ENCODE assay signal across 16 cellular contexts in the genomic region with DNA sequence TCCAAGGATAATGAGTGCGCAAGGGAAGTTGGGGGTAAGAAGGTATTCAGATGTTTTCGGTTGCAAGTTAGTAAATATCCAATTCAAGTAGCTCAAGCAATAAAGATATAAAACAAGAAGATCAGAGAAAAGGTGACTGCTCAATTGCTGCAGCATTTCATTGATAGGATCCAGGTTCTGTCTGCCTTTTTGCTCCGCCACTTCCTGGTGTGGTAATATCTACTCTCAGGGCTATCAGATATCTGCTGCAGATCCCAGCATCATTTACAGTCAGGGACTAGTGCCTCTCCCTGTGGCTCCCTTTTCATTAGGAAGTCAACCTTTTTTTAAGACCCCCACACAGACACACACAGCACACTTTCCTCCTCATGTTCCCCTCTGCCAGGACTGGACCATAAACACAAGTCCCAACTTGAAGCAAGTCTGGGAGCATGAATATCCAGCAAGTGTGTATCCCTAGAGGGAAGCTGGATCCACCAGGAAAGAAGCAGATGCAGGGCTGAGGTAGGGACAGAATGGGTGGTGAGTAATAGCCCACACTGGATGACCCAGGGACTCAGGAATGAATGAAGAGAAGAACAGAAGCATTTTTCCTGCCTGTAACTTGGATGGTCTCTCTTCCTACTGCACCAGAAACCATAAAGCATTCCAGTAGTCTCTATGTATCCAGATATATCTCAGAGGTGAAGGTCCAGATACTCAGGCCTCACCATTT. TPM values are rescaled to one million over a fixed set of nuclear protein-coding genes. Genes with fewer than 3 reads are reported as not detected.
DNase-seq lines count a peak whose midpoint lies in the region; ATAC-seq, FAIRE-seq and TF ChIP-seq lines count a peak whose summit lies in the region.
"Had no signal": no experiment of that assay in that cellular context is flagged by ENCODE, and none has a peak within 500 bp of the region (broad histone marks: within the 10 kb centered on the region; RNA-seq: fewer than 3 reads in every experiment).

No MANE protein-coding gene starts in this region.

- no peaks in the 10 kb centered on the region for H4K20me1 ChIP-seq in H1 (replicated peaks in 1 of 2; ENCODE audit: control insufficient read depth in 1 of 2, insufficient read depth in 2 of 2, low read length in 2 of 2)
- no peaks in the 10 kb centered on the region for H4K20me1 ChIP-seq in H9 (ENCODE audit: control insufficient read depth, insufficient read depth, insufficient read length)

- H4K5ac ChIP-seq in H1 (ENCODE audit: insufficient read length, low read depth, low read length): no peak overlapping the region
- no peak overlapping the region for H4K5ac ChIP-seq in H9 (ENCODE audit: insufficient read length, low read depth, low read length)

- H3K27me3 ChIP-seq in H1 (replicated peaks in 1 of 4; ENCODE audit: control insufficient read depth in 3 of 4, extremely low read depth in 1 of 4, insufficient read depth in 3 of 4, low read length in 3 of 4) (peaks cover 0 to 1% (median 0%) of the 10 kb centered on the region in 4 experiments; a peak in 1 of 7 replicates), H9 (ENCODE audit: insufficient read depth, low read length) (no peaks in the 10 kb centered on the region)
- no peaks in the 10 kb centered on the region for H3K27me3 ChIP-seq in CD8-positive, alpha-beta memory T cell (ENCODE audit: insufficient read depth, low read length, poor library complexity, severe bottlenecking)
- H3K27me3 ChIP-seq: SJCRH30 had no signal

- H3K9ac ChIP-seq in H1 (replicated peaks in 1 of 4; ENCODE audit: extremely low read depth in 1 of 4, low read depth in 3 of 4, low read length in 3 of 4): no peak overlapping the region
- no peak overlapping the region for H3K9ac ChIP-seq in H9 (ENCODE audit: extremely low read depth, insufficient read length, low read length)

- POLR2A ChIA-PET in H1 (lab: Charles Lee; ENCODE audit: partially characterized antibody): no interaction called here
- POLR2A ChIA-PET in CD8-positive, alpha-beta memory T cell (lab: Charles Lee): no interaction called here

- CTCF ChIA-PET in H1 (lab: Charles Lee; ENCODE audit: partially characterized antibody): interaction anchor here (0.5 to 0.6 kb wide), 2 partner anchors 980 to 981 kb away, joined by 3 read pairs; no protein-coding TSS in a partner anchor
- CTCF ChIA-PET in CD8-positive, alpha-beta memory T cell (lab: Charles Lee): no interaction called here

- H3K56ac ChIP-seq in H1 (replicated peaks; ENCODE audit: insufficient read length, low read depth, low read length) (no peak overlapping the region), H9 (ENCODE audit: insufficient read length, low read depth, low read length) (no peak overlapping the region)

- H2BK20ac ChIP-seq in H1 (ENCODE audit: low read length) (0 out of 2 replicates have a peak overlapping the region, but pooled peaks have one; percentile 8), H9 (ENCODE audit: low read depth, low read length, poor library complexity, severe bottlenecking) (no peak overlapping the region)

- FAIRE-seq in H1 (lab: Jason Lieb, UNC): no peak

- DNase-seq in DMS153 (lab: John Stamatoyannopoulos, UW): peak; percentile 67
- peak; percentile 12 for DNase-seq in HPDE6-E6E7 (ENCODE audit: extremely low spot score)
- no peak for DNase-seq in H1 (ENCODE audit: low read depth in 1 of 2, low spot score in 2 of 2)
- no peak for DNase-seq in T-helper 1 cell
- no peak for DNase-seq in H9
- DNase-seq in CD8-positive, alpha-beta memory T cell: no peak
- DNase-seq: activated CD4-positive, CD25-positive, alpha-beta regulatory T cell treated with anti-CD3 and anti-CD28 coated beads, Interleukin-2, amount 50 U/mL, for 72 hours; naive thymus-derived CD4-positive, alpha-beta T cell; NCI-H1694 treated with DMSO at 0.1 percent for 48 hours; NCI-H524; SJCRH30 had no signal

- H2AFZ ChIP-seq in H1 (ENCODE audit: low read length) (no peak overlapping the region), H9 (ENCODE audit: low read length) (no peak overlapping the region)

- no peak overlapping the region for H3K27ac ChIP-seq in H1 (ENCODE audit: low read depth, low read length)
- peak overlapping the region; percentile 41 for H3K27ac ChIP-seq in mesodermal cell (ENCODE audit: low read depth, low read length, severe bottlenecking)
- H3K27ac ChIP-seq in H9 (ENCODE audit: insufficient read length, low read depth, low read length): no peak overlapping the region
- no peak overlapping the region for H3K27ac ChIP-seq in CD8-positive, alpha-beta memory T cell (ENCODE audit: low read depth, low read length)
- H3K27ac ChIP-seq: SJCRH30, thoracic aorta had no signal

- H3K4me3 ChIP-seq in H1 (ENCODE audit: extremely low read depth in 1 of 4, insufficient read depth in 2 of 4, low read depth in 3 of 4, low read length in 4 of 4) (no peak overlapping the region), mesodermal cell (ENCODE audit: extremely low read depth, insufficient read depth, low read length, poor library complexity, severe bottlenecking) (no peak overlapping the region)
- no peak overlapping the region for H3K4me3 ChIP-seq in CD8-positive, alpha-beta memory T cell (ENCODE audit: low read length)
- H3K4me3 ChIP-seq: SJCRH30, thoracic aorta had no signal

- H3K27ac Mint-ChIP-seq in H9: no peak overlapping the region; a peak in 1 of 7 replicates
- no peak overlapping the region for H3K27ac Mint-ChIP-seq in CD8-positive, alpha-beta memory T cell
- H3K27ac Mint-ChIP-seq: naive thymus-derived CD4-positive, alpha-beta T cell; T-helper 2 cell treated with Interferon-gamma antibody and Interleukin-4, amounts not matched to agents 5 μg/mL and 100 μg/mL, for 36 hours had no signal

- H2BK15ac ChIP-seq in H1 (ENCODE audit: low read length) (no peak overlapping the region; the same call in 1 of the 2 replicates), H9 (ENCODE audit: low read depth, low read length) (no peak overlapping the region)

- no peaks in the 10 kb centered on the region for H3K9me3 Mint-ChIP-seq in H9
- no peaks in the 10 kb centered on the region for H3K9me3 Mint-ChIP-seq in CD8-positive, alpha-beta memory T cell
- H3K9me3 Mint-ChIP-seq: T-helper 2 cell treated with Interferon-gamma antibody and Interleukin-4, amounts not matched to agents 5 μg/mL and 100 μg/mL, for 36 hours had no signal

- no peak overlapping the region for H3K14ac ChIP-seq in H1 (ENCODE audit: insufficient read length)
- H3K14ac ChIP-seq in H9 (ENCODE audit: insufficient read depth, low read length): no peak overlapping the region

- WGBS in H1 (ENCODE audit: extremely low coverage in 1 of 2, insufficient coverage in 1 of 2, insufficient read length in 1 of 2, insufficient replicate concordance in 2 of 2, low coverage in 1 of 2, low lambda C conversion rate in 2 of 2, missing lambda C conversion rate in 1 of 2), 2 experiments: 87% methylated on average over 3 of the region's 3 CpGs; no CpG with 5 or more reads in 1 of the 2 experiments
- 100% methylated on average over 1 of the region's 3 CpGs for WGBS in mesodermal cell (ENCODE audit: insufficient coverage in 2 of 2), 2 experiments
- WGBS in H9 (ENCODE audit: extremely low coverage, insufficient read length, low lambda C conversion rate): no CpG with 5 or more reads among the region's 3 CpGs

- H3K23me2 ChIP-seq in H1 (ENCODE audit: low read depth, low read length) (no peaks in the 10 kb centered on the region), H9 (ENCODE audit: insufficient read length, low read depth, low read length, poor library complexity, severe bottlenecking) (no peaks in the 10 kb centered on the region)

- H2AK5ac ChIP-seq in H1 (ENCODE audit: low read depth, low read length) (no peak overlapping the region), H9 (ENCODE audit: insufficient read length, low read length) (no peak overlapping the region)

- H3K4ac ChIP-seq in H1 (replicated peaks; ENCODE audit: insufficient read length, low read depth, low read length): no peak overlapping the region
- H3K4ac ChIP-seq in H9 (ENCODE audit: low read depth, low read length): no peak overlapping the region

- no peaks in the 10 kb centered on the region for H3K27me3 Mint-ChIP-seq in H9 (ENCODE audit: low read depth)
- H3K27me3 Mint-ChIP-seq in CD8-positive, alpha-beta memory T cell: peaks cover 0 to 12% of the 10 kb centered on the region in 2 donors

- no peak overlapping the region for H2BK120ac ChIP-seq in H1 (replicated peaks; ENCODE audit: low read depth, low read length)
- H2BK120ac ChIP-seq in H9 (ENCODE audit: low read depth, low read length, poor library complexity, severe bottlenecking): no peak overlapping the region

- H2BK12ac ChIP-seq in H1 (ENCODE audit: low read depth, low read length) (no peak overlapping the region), H9 (ENCODE audit: insufficient read length, low read depth, low read length) (no peak overlapping the region)

- H3K79me2 ChIP-seq in H1 (ENCODE audit: control insufficient read depth in 1 of 2, insufficient read depth in 2 of 2, low read length in 2 of 2) (no peaks in the 10 kb centered on the region), H9 (ENCODE audit: insufficient read depth, low read length) (no peaks in the 10 kb centered on the region)

- H3K23ac ChIP-seq in H1 (ENCODE audit: insufficient read length) (no peak overlapping the region), H9 (ENCODE audit: insufficient read length, low read depth, low read length) (no peak overlapping the region)

- peaks cover 0 to 3% of the 10 kb centered on the region in 2 experiments; a peak in 2 of 4 replicates for H3K4me1 Mint-ChIP-seq in H9
- H3K4me1 Mint-ChIP-seq in CD8-positive, alpha-beta memory T cell: no peaks in the 10 kb centered on the region
- H3K4me1 Mint-ChIP-seq: naive thymus-derived CD4-positive, alpha-beta T cell had no signal

- TF ChIP-seq CTCF in H1 (IDR thresholded peaks at IDR 0.05; ENCODE audit: control extremely low read depth in 1 of 3, insufficient read depth in 1 of 3, low read depth in 1 of 3, low read length in 3 of 3) (no peak), H9 (conservative IDR thresholded peaks at IDR 0.05) (no peak)

- no peak overlapping the region for H4K8ac ChIP-seq in H1 (ENCODE audit: extremely low read depth, insufficient read depth, low read length)
- no peak overlapping the region for H4K8ac ChIP-seq in H9 (replicated peaks; ENCODE audit: insufficient read length, low read depth, low read length)

- H2BK5ac ChIP-seq in H1 (ENCODE audit: low read depth, low read length) (no peak overlapping the region), H9 (ENCODE audit: insufficient read length, low read length) (no peak overlapping the region)

- H3K4me2 ChIP-seq in H1 (ENCODE audit: insufficient read depth in 1 of 2, low read depth in 2 of 2, low read length in 2 of 2): no peak overlapping the region
- no peak overlapping the region for H3K4me2 ChIP-seq in H9 (ENCODE audit: insufficient read depth, insufficient read length, low read length)

- H3K9me3 ChIP-seq in H1 (ENCODE audit: insufficient read depth in 2 of 2, low read depth in 1 of 2, low read length in 1 of 2) (no peaks in the 10 kb centered on the region), mesodermal cell (ENCODE audit: control insufficient read depth, low read length) (no peaks in the 10 kb centered on the region), H9 (ENCODE audit: control insufficient read depth, low read depth, low read length) (no peaks in the 10 kb centered on the region)
- H3K9me3 ChIP-seq in CD8-positive, alpha-beta memory T cell (ENCODE audit: low read length): no peaks in the 10 kb centered on the region
- H3K9me3 ChIP-seq: SJCRH30, thoracic aorta had no signal

- H3K36me3 ChIP-seq in H1 (ENCODE audit: control insufficient read depth in 2 of 4, insufficient read depth in 4 of 4, low read length in 3 of 4): no peaks in the 10 kb centered on the region
- no peaks in the 10 kb centered on the region for H3K36me3 ChIP-seq in mesodermal cell (ENCODE audit: control insufficient read depth, insufficient read depth, low read length)
- no peaks in the 10 kb centered on the region for H3K36me3 ChIP-seq in CD8-positive, alpha-beta memory T cell (ENCODE audit: insufficient read depth, low read length)
- H3K36me3 ChIP-seq: SJCRH30, thoracic aorta had no signal

- no peak for TF ChIP-seq POLR2A in H1 (IDR thresholded peaks at IDR 0.05; ENCODE audit: control extremely low read depth in 1 of 2, low read depth in 2 of 2, low read length in 2 of 2)

- no peak for ATAC-seq in GM21367 (IDR thresholded peaks at IDR 0.05; ENCODE audit: unreplicated experiment)
- ATAC-seq: HCT116; naive thymus-derived CD4-positive, alpha-beta T cell had no signal

- H3K79me1 ChIP-seq in H1 (ENCODE audit: low read depth, low read length) (no peaks in the 10 kb centered on the region), H9 (ENCODE audit: insufficient read depth, low read depth, low read length, poor library complexity, severe bottlenecking) (no peaks in the 10 kb centered on the region)

- H3K36me3 Mint-ChIP-seq in H9 (ENCODE audit: insufficient read depth in 1 of 3, low read depth in 3 of 3): no peaks in the 10 kb centered on the region; a peak in 1 of 7 replicates
- no peaks in the 10 kb centered on the region for H3K36me3 Mint-ChIP-seq in CD8-positive, alpha-beta memory T cell
- H3K36me3 Mint-ChIP-seq: naive thymus-derived CD4-positive, alpha-beta T cell had no signal

- H3T11ph ChIP-seq in H9 (ENCODE audit: low read length): no peak overlapping the region

- no peak overlapping the region for H3K18ac ChIP-seq in H1 (ENCODE audit: extremely low read depth, low read length)
- H3K18ac ChIP-seq in H9 (ENCODE audit: insufficient read length, low read depth, low read length): no peak overlapping the region

- H3K4me1 ChIP-seq in H1 (replicated peaks in 1 of 4; ENCODE audit: control insufficient read depth in 3 of 4, insufficient read depth in 4 of 4, low read length in 3 of 4): no peaks in the 10 kb centered on the region
- H3K4me1 ChIP-seq in mesodermal cell (ENCODE audit: control insufficient read depth, insufficient read depth, low read length, poor library complexity, severe bottlenecking): peaks cover 13% of the 10 kb centered on the region
- H3K4me1 ChIP-seq in H9 (ENCODE audit: insufficient read depth, low read length): no peaks in the 10 kb centered on the region
- no peaks in the 10 kb centered on the region for H3K4me1 ChIP-seq in CD8-positive, alpha-beta memory T cell (ENCODE audit: insufficient read depth, low read length)
- H3K4me1 ChIP-seq: SJCRH30 had no signal

- TF ChIP-seq EP300 in H1 (IDR thresholded peaks at IDR 0.05; ENCODE audit: borderline replicate concordance in 1 of 2, low read depth in 2 of 2, low read length in 2 of 2): no peak

- no peak for TF ChIP-seq RAD21 in H1 (IDR thresholded peaks at IDR 0.05 in 1 of 2, conservative IDR thresholded peaks at IDR 0.05 in 1 of 2; ENCODE audit: low read depth in 2 of 2, low read length in 2 of 2)

- H4K91ac ChIP-seq in H1 (replicated peaks; ENCODE audit: insufficient read length, low read length) (no peak overlapping the region), H9 (ENCODE audit: insufficient read length, low read depth, low read length) (no peak overlapping the region)

- H3K4me3 Mint-ChIP-seq in H9: no peak overlapping the region
- peak overlapping the region in 1 of 7 donors; percentile 3 for H3K4me3 Mint-ChIP-seq in CD8-positive, alpha-beta memory T cell
- H3K4me3 Mint-ChIP-seq: naive thymus-derived CD4-positive, alpha-beta T cell; T-helper 2 cell treated with Interferon-gamma antibody and Interleukin-4, amounts not matched to agents 5 μg/mL and 100 μg/mL, for 36 hours had no signal

RNA-seq across cellular contexts. Expression of a gene that starts 53.7 kb away (rescaled TPM):
- total RNA-seq in H1 (2021; fragmentation: NEBNext Ultra II Directional; extraction: Animal tissue kit (Norgen Biotek cat#: 25700)): 30.8 and 30.9 TPM in 2 replicates
- polyA plus RNA-seq in H1 (2011; rRNA removed): 8.8 and 8.9 TPM in 2 replicates
- polyA plus RNA-seq in H1 (2011; cell fraction: cytosol; rRNA removed): 16.3 TPM
- 10.3 TPM for polyA plus RNA-seq in H1 (2011; cell fraction: nucleus; rRNA removed)
- polyA plus RNA-seq in H1 (2012, experiment 1 of 2): 27.5 to 32.5 TPM (median 30.5 TPM) in 4 replicates
- 12.8 TPM for polyA plus RNA-seq in H1 (2012, experiment 2 of 2)
- polyA plus RNA-seq in H1 (2013, experiment 1 of 2): 25.8 TPM
- polyA plus RNA-seq in H1 (2013, experiment 2 of 2): 25.5 TPM
- 6.2 and 7.0 TPM in 2 replicates for polyA minus RNA-seq in H1 (2011; rRNA and poly(A)+ RNA removed)
- 9.2 TPM for polyA minus RNA-seq in H1 (2011; cell fraction: cytosol; rRNA and poly(A)+ RNA removed)
- 9.2 TPM for polyA minus RNA-seq in H1 (2011; cell fraction: nucleus; rRNA and poly(A)+ RNA removed)
- polyA plus RNA-seq in mesodermal cell (2013, experiment 1 of 2): 30.3 TPM
- polyA plus RNA-seq in mesodermal cell (2013, experiment 2 of 2): 24.3 TPM
- total RNA-seq in H9 (2021): 42.2 and 45.0 TPM in 2 replicates
- total RNA-seq in CD8-positive, alpha-beta memory T cell: 10 to 100 TPM; 45.1 to 45.9 TPM
- polyA plus RNA-seq in CD8-positive, alpha-beta memory T cell: 54.9 TPM

Comparison
In these comparisons a context has a peak if more than half of its experiments do, and no peak if none do; other contexts are left out.
1. DNase-seq: peak in DMS153 (single experiment) and HPDE6-E6E7 (single experiment); none in H1 (0 of 2), T-helper 1 cell (0 of 5), H9 (single experiment) and CD8-positive, alpha-beta memory T cell (0 of 5).